In genomic region chr2:232308986-232309385, GRCh38 we compare ENCODE assay signal across 16 cellular contexts.
DNase-seq lines count a peak whose midpoint lies in the region; ATAC-seq and TF ChIP-seq lines count a peak whose summit lies in the region.
"Had no signal": no experiment of that assay in that cellular context is flagged by ENCODE, and none has a peak within 500 bp of the region (broad histone marks: within the 10 kb centered on the region; RNA-seq: fewer than 3 reads in every experiment).

No MANE protein-coding gene starts in this region.

- H3K4me3 ChIP-seq in CD4-positive, alpha-beta memory T cell (ENCODE audit: low read length in 2 of 2) = no peak overlapping the region
- no peak overlapping the region for H3K4me3 ChIP-seq in parathyroid adenoma (ENCODE audit: low read depth, low read length)
- H3K4me3 ChIP-seq: lower lobe of right lung, ovary, stomach, upper lobe of right lung had no signal

- no peak for DNase-seq in activated CD4-positive, alpha-beta T cell treated with anti-CD3 and anti-CD28 coated beads, Interleukin-2, amount 10 ng/mL, durations not matched to agents 7 days and 5 days
- DNase-seq in activated CD4-positive, alpha-beta T cell treated with anti-CD3 and anti-CD28 coated beads, Interleukin-2, amount 50 U/mL, for 4 hours = no peak
- no peak for DNase-seq in CD4-positive, alpha-beta memory T cell
- no peak for DNase-seq in activated T-helper 2 cell treated with anti-CD3 and anti-CD28 coated beads, Interferon-gamma antibody, Interleukin-2, Interleukin-4, amounts not matched to agents 10 μg/mL and 5 μg/mL and 100 μg/mL, durations not matched to agents 14 hours and 24 hours and 36 hours (ENCODE audit: low spot score)
- DNase-seq in iPS-NIHi7 (ENCODE audit: extremely low spot score) (no peak), DMS 273 treated with DMSO at 0.1 percent for 48 hours (lab: John Stamatoyannopoulos, UW) (no peak)
- DNase-seq: brain microvascular endothelial cell, cortex of kidney, lower lobe of right lung, NCI-H1417, NCI-H526, ovary, stomach, upper lobe of right lung had no signal

- H3K27ac ChIP-seq in CD4-positive, alpha-beta memory T cell (ENCODE audit: low read depth, low read length) = peak overlapping the region; percentile 35
- peak overlapping the region; percentile 70 for H3K27ac ChIP-seq in parathyroid adenoma
- H3K27ac ChIP-seq: brain microvascular endothelial cell, lower lobe of right lung, ovary, stomach, upper lobe of right lung had no signal

- peak overlapping the region; percentile 47 for H3K4me3 Mint-ChIP-seq in activated CD4-positive, alpha-beta T cell treated with anti-CD3 and anti-CD28 coated beads, Interleukin-2, amount 10 ng/mL, durations not matched to agents 7 days and 5 days
- H3K4me3 Mint-ChIP-seq in CD4-positive, alpha-beta memory T cell = peak overlapping the region in 4 of 8 donors; percentile 13 to 80 (median 42)
- peak overlapping the region; percentile 47 for H3K4me3 Mint-ChIP-seq in activated T-helper 2 cell treated with anti-CD3 and anti-CD28 coated beads, Interferon-gamma antibody, Interleukin-2, Interleukin-4, amounts not matched to agents 10 μg/mL and 5 μg/mL and 100 μg/mL, durations not matched to agents 14 hours and 24 hours and 36 hours (ENCODE audit: low read depth)

- H3K27ac Mint-ChIP-seq in activated CD4-positive, alpha-beta T cell treated with anti-CD3 and anti-CD28 coated beads, Interleukin-2, amount 10 ng/mL, durations not matched to agents 7 days and 5 days = peak overlapping the region; percentile 95
- peak overlapping the region; percentile 86 to 95 (median 90) for H3K27ac Mint-ChIP-seq in CD4-positive, alpha-beta memory T cell
- H3K27ac Mint-ChIP-seq in activated T-helper 2 cell treated with anti-CD3 and anti-CD28 coated beads, Interferon-gamma antibody, Interleukin-2, Interleukin-4, amounts not matched to agents 10 μg/mL and 5 μg/mL and 100 μg/mL, durations not matched to agents 14 hours and 24 hours and 36 hours = peak overlapping the region; percentile 67

- peaks cover 55% of the 10 kb centered on the region for H3K4me1 ChIP-seq in CD4-positive, alpha-beta memory T cell (ENCODE audit: insufficient read depth, low read length)
- peaks cover 28% of the 10 kb centered on the region for H3K4me1 ChIP-seq in parathyroid adenoma
- H3K4me1 ChIP-seq: upper lobe of right lung had no signal

- H3K27me3 ChIP-seq in CD4-positive, alpha-beta memory T cell (ENCODE audit: insufficient read depth, low read length) = no peaks in the 10 kb centered on the region
- no peaks in the 10 kb centered on the region for H3K27me3 ChIP-seq in parathyroid adenoma (ENCODE audit: control insufficient read depth, insufficient read depth, low read length)
- H3K27me3 ChIP-seq: brain microvascular endothelial cell, ovary, stomach, upper lobe of right lung had no signal

- H3K9me3 Mint-ChIP-seq in activated CD4-positive, alpha-beta T cell treated with anti-CD3 and anti-CD28 coated beads, Interleukin-2, amount 10 ng/mL, durations not matched to agents 7 days and 5 days = peaks cover 12% of the 10 kb centered on the region
- H3K9me3 Mint-ChIP-seq in CD4-positive, alpha-beta memory T cell = peaks cover 0 to 5% (median 0%) of the 10 kb centered on the region in 8 donors
- H3K9me3 Mint-ChIP-seq in activated T-helper 2 cell treated with anti-CD3 and anti-CD28 coated beads, Interferon-gamma antibody, Interleukin-2, Interleukin-4, amounts not matched to agents 10 μg/mL and 5 μg/mL and 100 μg/mL, durations not matched to agents 14 hours and 24 hours and 36 hours = peaks cover 17% of the 10 kb centered on the region

- POLR2A ChIA-PET in activated CD4-positive, alpha-beta T cell treated with anti-CD3 and anti-CD28 coated beads, Interleukin-2, amount 10 ng/mL, durations not matched to agents 7 days and 5 days (lab: Charles Lee) = no interaction called here
- POLR2A ChIA-PET in CD4-positive, alpha-beta memory T cell (lab: Charles Lee; ENCODE audit: partially characterized antibody) = interaction anchor here (1.6 kb wide), 2 partner anchors 11 to 17 kb away, joined by 4 read pairs; no protein-coding TSS in a partner anchor

- H3K9me3 ChIP-seq in CD4-positive, alpha-beta memory T cell (ENCODE audit: control insufficient read depth in 1 of 2, low read length in 2 of 2) = no peaks in the 10 kb centered on the region
- H3K9me3 ChIP-seq in parathyroid adenoma (ENCODE audit: control insufficient read depth, low read length) = no peaks in the 10 kb centered on the region
- H3K9me3 ChIP-seq: ovary, upper lobe of right lung had no signal

- no peaks in the 10 kb centered on the region for H3K27me3 Mint-ChIP-seq in activated CD4-positive, alpha-beta T cell treated with anti-CD3 and anti-CD28 coated beads, Interleukin-2, amount 10 ng/mL, durations not matched to agents 7 days and 5 days
- no peaks in the 10 kb centered on the region for H3K27me3 Mint-ChIP-seq in CD4-positive, alpha-beta memory T cell
- no peaks in the 10 kb centered on the region for H3K27me3 Mint-ChIP-seq in activated T-helper 2 cell treated with anti-CD3 and anti-CD28 coated beads, Interferon-gamma antibody, Interleukin-2, Interleukin-4, amounts not matched to agents 10 μg/mL and 5 μg/mL and 100 μg/mL, durations not matched to agents 14 hours and 24 hours and 36 hours (ENCODE audit: low read depth)

- no peaks in the 10 kb centered on the region for H3K36me3 ChIP-seq in CD4-positive, alpha-beta memory T cell (ENCODE audit: insufficient read depth, low read length)
- H3K36me3 ChIP-seq in parathyroid adenoma (ENCODE audit: control insufficient read depth, insufficient read depth, low read length) = no peaks in the 10 kb centered on the region
- H3K36me3 ChIP-seq: brain microvascular endothelial cell, ovary, upper lobe of right lung had no signal

- H3K4me1 Mint-ChIP-seq in activated CD4-positive, alpha-beta T cell treated with anti-CD3 and anti-CD28 coated beads, Interleukin-2, amount 10 ng/mL, durations not matched to agents 7 days and 5 days = peaks cover 63% of the 10 kb centered on the region
- peaks cover 43 to 69% (median 54%) of the 10 kb centered on the region in 4 donors for H3K4me1 Mint-ChIP-seq in CD4-positive, alpha-beta memory T cell
- peaks cover 43% of the 10 kb centered on the region for H3K4me1 Mint-ChIP-seq in activated T-helper 2 cell treated with anti-CD3 and anti-CD28 coated beads, Interferon-gamma antibody, Interleukin-2, Interleukin-4, amounts not matched to agents 10 μg/mL and 5 μg/mL and 100 μg/mL, durations not matched to agents 14 hours and 24 hours and 36 hours (ENCODE audit: low read depth)

- ATAC-seq in HG02678 (IDR thresholded peaks at IDR 0.05; ENCODE audit: unreplicated experiment) = no peak

- no peak overlapping the region for H3K9ac ChIP-seq in parathyroid adenoma

- no peak for TF ChIP-seq CTCF in parathyroid adenoma (IDR thresholded peaks at IDR 0.05)

- no peak overlapping the region for H3K4me2 ChIP-seq in parathyroid adenoma (ENCODE audit: low read length)

- H3K79me2 ChIP-seq in parathyroid adenoma = no peaks in the 10 kb centered on the region

- CTCF ChIA-PET in activated CD4-positive, alpha-beta T cell treated with anti-CD3 and anti-CD28 coated beads, Interleukin-2, amount 10 ng/mL, durations not matched to agents 7 days and 5 days (lab: Charles Lee) = interaction anchor here (1.2 to 3.4 kb wide), 5 partner anchors 9 to 18 kb away, joined by 3 to 19 read pairs (median 12); no protein-coding TSS in a partner anchor
- CTCF ChIA-PET in CD4-positive, alpha-beta memory T cell (lab: Charles Lee; ENCODE audit: partially characterized antibody) = interaction anchor here (8.0 to 8.1 kb wide), 2 partner anchors 16 to 17 kb away, joined by 52 to 58 read pairs; no protein-coding TSS in a partner anchor

- peaks cover 42% of the 10 kb centered on the region for H3K36me3 Mint-ChIP-seq in activated CD4-positive, alpha-beta T cell treated with anti-CD3 and anti-CD28 coated beads, Interleukin-2, amount 10 ng/mL, durations not matched to agents 7 days and 5 days (ENCODE audit: low read depth)
- H3K36me3 Mint-ChIP-seq in CD4-positive, alpha-beta memory T cell = peaks cover 4 to 18% of the 10 kb centered on the region in 2 donors
- H3K36me3 Mint-ChIP-seq in activated T-helper 2 cell treated with anti-CD3 and anti-CD28 coated beads, Interferon-gamma antibody, Interleukin-2, Interleukin-4, amounts not matched to agents 10 μg/mL and 5 μg/mL and 100 μg/mL, durations not matched to agents 14 hours and 24 hours and 36 hours (ENCODE audit: low read depth) = peaks cover 21% of the 10 kb centered on the region

- intact Hi-C loops in CD4-positive, alpha-beta memory T cell (cut with micrococcal nuclease) = no loop called here
- intact Hi-C loops in activated T-helper 2 cell treated with anti-CD3 and anti-CD28 coated beads, Interferon-gamma antibody, Interleukin-2, Interleukin-4, amounts not matched to agents 10 μg/mL and 5 μg/mL and 100 μg/mL, durations not matched to agents 14 hours and 24 hours and 36 hours (cut with micrococcal nuclease) = no loop called here

- H2AFZ ChIP-seq in parathyroid adenoma = no peak overlapping the region
